Comparison of ENCODE assay signal across 26 cellular contexts in genomic region chr7:1671876-1672451, GRCh38. TPM values are rescaled to one million over a fixed set of nuclear protein-coding genes. Genes with fewer than 3 reads are reported as not detected.
DNase-seq lines count a peak whose midpoint lies in the region; ATAC-seq and TF ChIP-seq lines count a peak whose summit lies in the region.
"Had no signal": no experiment of that assay in that cellular context is flagged by ENCODE, and none has a peak within 500 bp of the region (broad histone marks: within the 10 kb centered on the region; RNA-seq: fewer than 3 reads in every experiment).

No MANE protein-coding gene starts in this region.

- TF ChIP-seq CTCF in HFFc6 (IDR thresholded peaks at IDR 0.05) (peak; percentile 24; the same call in 1 of the 2 replicates), progenitor cell of endocrine pancreas (IDR thresholded peaks at IDR 0.05; ENCODE audit: unreplicated experiment) (no peak)

- H3K36me3 Mint-ChIP-seq in HFFc6 (ENCODE audit: low read depth) (no peaks in the 10 kb centered on the region), progenitor cell of endocrine pancreas (ENCODE audit: insufficient read depth) (no peaks in the 10 kb centered on the region)
- H3K36me3 Mint-ChIP-seq: naive thymus-derived CD4-positive, alpha-beta T cell had no signal

- H3K4me3 Mint-ChIP-seq in HFFc6: no peak overlapping the region
- H3K4me3 Mint-ChIP-seq in progenitor cell of endocrine pancreas (ENCODE audit: low read depth): peak overlapping the region; percentile 64
- H3K4me3 Mint-ChIP-seq: central memory CD8-positive, alpha-beta T cell had no signal

- H3K27me3 Mint-ChIP-seq in HFFc6 (ENCODE audit: insufficient read depth) (peaks cover 6% of the 10 kb centered on the region; the same call in 1 of the 2 replicates), progenitor cell of endocrine pancreas (peaks cover 12% of the 10 kb centered on the region)

- H3K4me1 Mint-ChIP-seq in HFFc6 (ENCODE audit: low read depth) (no peaks in the 10 kb centered on the region), progenitor cell of endocrine pancreas (ENCODE audit: low read depth) (peaks cover 4% of the 10 kb centered on the region)

- no peak overlapping the region for H3K27ac Mint-ChIP-seq in HFFc6
- H3K27ac Mint-ChIP-seq in progenitor cell of endocrine pancreas: no peak overlapping the region
- H3K27ac Mint-ChIP-seq: naive thymus-derived CD4-positive, alpha-beta T cell had no signal

- peak; percentile 20 for DNase-seq in activated CD4-positive, CD25-positive, alpha-beta regulatory T cell treated with anti-CD3 and anti-CD28 coated beads, Interleukin-2, amount 50 U/mL, for 72 hours
- no peak for DNase-seq in activated CD4-positive, CD25-positive, alpha-beta regulatory T cell (lab: John Stamatoyannopoulos, UW)
- DNase-seq in HFFc6 (no peak), islet precursor cell (peak; percentile 38), progenitor cell of endocrine pancreas (ENCODE audit: low spot score, unreplicated experiment) (peak; percentile 9), substantia nigra (lab: John Stamatoyannopoulos, UW) (no peak), NCI-H2196 (lab: John Stamatoyannopoulos, UW; ENCODE audit: unreplicated experiment) (no peak)
- DNase-seq: 8988T; activated naive CD4-positive, alpha-beta T cell; AML-193; anterior cingulate cortex; foreskin melanocyte; hippocampal formation; IMR-90; mesenchymal stem cell; NCI-H1417; NCI-H2107; NCI-H510A treated with DMSO at 0.1 percent for 48 hours; stimulated activated CD4-positive, alpha-beta T cell treated with anti-CD3 and anti-CD28 coated beads, Interleukin-12 subunit alpha, Interleukin-12 subunit beta, amount 100 ng/mL, for 4 hours; T1000 had no signal

- no peak for ATAC-seq in GM18502 (IDR thresholded peaks at IDR 0.05; ENCODE audit: poor library complexity, unreplicated experiment)
- ATAC-seq: naive thymus-derived CD4-positive, alpha-beta T cell had no signal

- H3K9me3 Mint-ChIP-seq in HFFc6 (no peaks in the 10 kb centered on the region), progenitor cell of endocrine pancreas (ENCODE audit: low read depth) (no peaks in the 10 kb centered on the region)
- H3K9me3 Mint-ChIP-seq: central memory CD8-positive, alpha-beta T cell; naive thymus-derived CD4-positive, alpha-beta T cell had no signal

- H3K27ac ChIP-seq in substantia nigra (ENCODE audit: low read depth, low read length, poor library complexity, severe bottlenecking): no peak overlapping the region
- H3K27ac ChIP-seq: HL-60, SK-N-MC, vagina had no signal

RNA-seq across cellular contexts. Expression of gene ELFN1, which starts 1.9 kb away (rescaled TPM):
- 1 to 10 TPM; 1.5 to 4.2 (median 1.6) TPM for total RNA-seq in HFFc6 (2021; fragmentation: NEBNext Ultra II Directional; extraction: Animal tissue kit (Norgen Biotek cat#: 25700))
- total RNA-seq in progenitor cell of endocrine pancreas: 12.3 and 12.9 TPM in 2 replicates

Comparison
In these comparisons a context has a peak if more than half of its experiments do, and no peak if none do; other contexts are left out.
1. DNase-seq: peak in activated CD4-positive, CD25-positive, alpha-beta regulatory T cell treated with anti-CD3 and anti-CD28 coated beads, Interleukin-2, amount 50 U/mL, for 72 hours (single experiment), islet precursor cell (single experiment) and progenitor cell of endocrine pancreas (single experiment); none in activated CD4-positive, CD25-positive, alpha-beta regulatory T cell (0 of 4), HFFc6 (single experiment), substantia nigra (0 of 49) and NCI-H2196 (single experiment).